ENCODE assay signal across 1 cellular context in the genomic region with DNA sequence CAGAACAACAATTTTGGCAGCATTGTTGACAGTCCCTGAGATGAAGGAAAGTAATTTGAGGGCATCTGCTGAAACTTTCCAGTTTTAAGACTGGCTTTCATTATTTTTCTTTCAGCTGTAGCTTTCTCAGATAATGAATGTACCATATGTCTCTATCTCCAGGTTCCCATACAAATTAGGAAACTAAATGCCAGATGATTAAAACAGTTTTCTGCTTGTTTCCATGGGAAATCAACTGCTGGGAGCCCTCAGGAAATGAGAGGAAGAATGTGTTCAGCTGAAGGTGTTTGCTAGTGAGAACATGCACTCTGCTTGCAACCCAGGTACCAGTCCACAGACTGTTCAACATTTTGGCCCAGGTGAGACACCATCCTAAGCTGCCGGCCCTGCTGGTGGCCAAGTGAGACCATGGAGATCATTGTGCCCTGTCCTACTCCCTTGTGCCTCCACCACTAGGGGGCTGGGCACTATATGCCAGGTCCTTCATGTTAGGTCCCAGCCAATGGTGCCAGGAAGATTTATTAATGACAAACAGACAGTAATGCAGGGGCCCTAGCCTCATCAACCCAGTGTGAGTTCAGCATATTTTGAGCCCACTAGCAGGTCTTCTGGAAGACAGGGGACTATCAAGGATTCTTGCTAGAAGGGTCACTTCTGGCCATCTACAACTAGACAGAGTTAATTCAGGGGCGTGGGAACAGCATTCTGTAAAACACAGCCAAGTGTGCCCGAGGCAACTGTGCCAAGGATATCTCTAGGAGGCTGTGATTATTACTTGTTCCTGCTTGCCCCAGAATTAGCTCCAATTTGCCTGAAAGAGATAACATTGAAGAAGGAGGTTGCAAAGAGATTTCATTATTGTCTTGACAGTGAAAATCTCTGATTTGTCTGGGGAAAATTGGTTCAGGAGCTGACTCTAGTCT.
TF ChIP-seq lines count a peak whose summit lies in the region.

No MANE protein-coding gene starts in this region.

TF ChIP-seq in GM23338, 12 proteins besides CTCF, POLR2A, EP300 and RAD21 (continued from another document):
- TF ChIP-seq, protein P1, sequence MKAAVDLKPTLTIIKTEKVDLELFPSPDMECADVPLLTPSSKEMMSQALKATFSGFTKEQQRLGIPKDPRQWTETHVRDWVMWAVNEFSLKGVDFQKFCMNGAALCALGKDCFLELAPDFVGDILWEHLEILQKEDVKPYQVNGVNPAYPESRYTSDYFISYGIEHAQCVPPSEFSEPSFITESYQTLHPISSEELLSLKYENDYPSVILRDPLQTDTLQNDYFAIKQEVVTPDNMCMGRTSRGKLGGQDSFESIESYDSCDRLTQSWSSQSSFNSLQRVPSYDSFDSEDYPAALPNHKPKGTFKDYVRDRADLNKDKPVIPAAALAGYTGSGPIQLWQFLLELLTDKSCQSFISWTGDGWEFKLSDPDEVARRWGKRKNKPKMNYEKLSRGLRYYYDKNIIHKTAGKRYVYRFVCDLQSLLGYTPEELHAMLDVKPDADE (IDR thresholded peaks at IDR 0.05), result no peak
TF ChIP-seq in GM23338: peak in this region for 1.
